Comparison of ENCODE assay signal across 8 cellular contexts in the genomic region with DNA sequence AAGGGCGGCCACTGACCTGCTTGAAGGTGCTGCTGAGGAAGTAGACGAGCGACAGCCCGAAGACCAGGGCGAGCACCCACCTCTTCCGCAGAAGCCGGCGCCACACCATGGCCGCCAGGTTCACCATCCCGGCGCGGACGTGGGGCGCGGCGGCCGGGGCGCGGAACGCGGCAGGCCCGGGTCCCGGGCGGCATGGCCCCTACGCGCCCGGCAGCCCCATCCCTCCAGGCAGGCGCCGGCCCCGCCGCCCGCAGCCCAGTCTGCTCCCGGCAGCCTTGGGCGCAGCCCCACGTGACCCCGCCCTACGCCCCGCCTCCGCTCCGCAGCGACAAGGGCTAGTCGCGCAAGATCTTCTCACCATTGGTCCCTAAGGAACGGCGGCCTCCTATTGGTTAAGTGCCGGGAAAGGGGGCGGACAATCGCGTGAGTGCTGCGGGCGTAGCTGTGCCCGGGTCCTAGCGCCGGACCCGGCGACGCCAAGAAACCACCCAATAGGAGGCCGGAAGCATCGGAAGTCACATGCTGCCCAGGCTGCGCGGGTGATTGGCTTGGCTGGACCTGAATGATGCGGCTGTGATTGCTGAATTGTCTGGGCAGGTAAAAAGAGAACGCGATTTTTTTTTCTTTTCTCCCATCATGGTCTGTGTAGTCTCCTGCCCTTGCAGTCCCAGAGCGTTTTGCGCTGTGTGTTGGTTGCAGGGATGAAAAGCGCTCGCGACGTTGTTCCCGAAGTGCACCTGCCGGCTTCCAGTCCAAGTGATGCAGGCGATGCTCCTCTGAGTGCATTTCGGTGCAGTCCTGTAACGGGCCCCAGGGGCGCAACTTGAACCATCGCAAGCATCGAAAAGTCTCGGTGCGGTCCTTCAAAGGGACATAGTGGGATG. TPM values are rescaled to one million over a fixed set of nuclear protein-coding genes. Genes with fewer than 3 reads are reported as not detected.
A peak's percentile ranks its signal among the peaks of the same experiment; 100 is the strongest.
DNase-seq lines count a peak whose midpoint lies in the region; ATAC-seq and TF ChIP-seq lines count a peak whose summit lies in the region.

A gene with protein sequence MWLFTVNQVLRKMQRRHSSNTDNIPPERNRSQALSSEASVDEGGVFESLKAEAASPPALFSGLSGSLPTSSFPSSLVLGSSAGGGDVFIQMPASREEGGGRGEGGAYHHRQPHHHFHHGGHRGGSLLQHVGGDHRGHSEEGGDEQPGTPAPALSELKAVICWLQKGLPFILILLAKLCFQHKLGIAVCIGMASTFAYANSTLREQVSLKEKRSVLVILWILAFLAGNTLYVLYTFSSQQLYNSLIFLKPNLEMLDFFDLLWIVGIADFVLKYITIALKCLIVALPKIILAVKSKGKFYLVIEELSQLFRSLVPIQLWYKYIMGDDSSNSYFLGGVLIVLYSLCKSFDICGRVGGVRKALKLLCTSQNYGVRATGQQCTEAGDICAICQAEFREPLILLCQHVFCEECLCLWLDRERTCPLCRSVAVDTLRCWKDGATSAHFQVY (plus strand): TSS at position 542 of the 884 bp plus-strand sequence. CDS start 2,183 bp downstream, outside the sequence.
A gene with protein sequence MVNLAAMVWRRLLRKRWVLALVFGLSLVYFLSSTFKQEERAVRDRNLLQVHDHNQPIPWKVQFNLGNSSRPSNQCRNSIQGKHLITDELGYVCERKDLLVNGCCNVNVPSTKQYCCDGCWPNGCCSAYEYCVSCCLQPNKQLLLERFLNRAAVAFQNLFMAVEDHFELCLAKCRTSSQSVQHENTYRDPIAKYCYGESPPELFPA (minus strand): TSS at position 296 of the 884 bp plus-strand sequence. CDS start 169 bp downstream, at position 127.

- TF ChIP-seq CTCF in GM10266 (IDR thresholded peaks at IDR 0.05; ENCODE audit: control insufficient read depth, insufficient read depth, low read depth, missing control alignments) (no peak), osteocyte (IDR thresholded peaks at IDR 0.05) (no peak), thyroid gland (IDR thresholded peaks at IDR 0.05) (peak in 1 of 6 experiments; percentile 12)

- H3K27ac Mint-ChIP-seq in activated naive CD8-positive, alpha-beta T cell: peak within 1 kb of the TSS; percentile 81
- peak within 1 kb of the TSS; percentile 47 for H3K27ac Mint-ChIP-seq in osteocyte (ENCODE audit: unreplicated experiment)

- H3K4me1 ChIP-seq in thyroid gland: peaks cover 24 to 29% of the 10 kb centered on the region in 2 donors

- H3K36me3 Mint-ChIP-seq in activated naive CD8-positive, alpha-beta T cell: peaks cover 2% of the 10 kb centered on the region
- peaks cover 13% of the 10 kb centered on the region for H3K36me3 Mint-ChIP-seq in osteocyte (ENCODE audit: unreplicated experiment)

- intact Hi-C loops in head of caudate nucleus (cut with DNase I): loop anchor here (5.0 kb wide), 1 partner anchor 79 kb away; no protein-coding TSS in a partner anchor
- intact Hi-C loops in thyroid gland (cut with DNase I): no loop called here

- no peaks in the 10 kb centered on the region for H3K27me3 ChIP-seq in thyroid gland

- peak within 1 kb of the TSS; percentile 56 to 82 (median 77) for H3K4me3 ChIP-seq in thyroid gland (replicated peaks in 1 of 3)

- H3K9me3 Mint-ChIP-seq in activated naive CD8-positive, alpha-beta T cell (ENCODE audit: low read depth): no peaks in the 10 kb centered on the region
- no peaks in the 10 kb centered on the region for H3K9me3 Mint-ChIP-seq in osteocyte (ENCODE audit: unreplicated experiment)

- WGBS in thyroid gland, 2 donors: 0% methylated on average over 24 to 44 of the region's 80 CpGs

- H3K27ac ChIP-seq in thyroid gland: peak within 1 kb of the TSS; percentile 70 to 87 (median 79)

- ATAC-seq in HG02588 (IDR thresholded peaks at IDR 0.05; ENCODE audit: unreplicated experiment) (peak; percentile 97), SK-N-SH treated with all-trans-retinoic acid at 6 μM for 48 hours (peak; percentile 99)

- peaks cover 34% of the 10 kb centered on the region for H3K4me1 Mint-ChIP-seq in activated naive CD8-positive, alpha-beta T cell (ENCODE audit: low read depth)
- H3K4me1 Mint-ChIP-seq in osteocyte (ENCODE audit: unreplicated experiment): peaks cover 16% of the 10 kb centered on the region

- H3K9me3 ChIP-seq in thyroid gland: no peaks in the 10 kb centered on the region

- H3K4me3 Mint-ChIP-seq in activated naive CD8-positive, alpha-beta T cell: peak within 1 kb of the TSS; percentile 94
- H3K4me3 Mint-ChIP-seq in osteocyte (ENCODE audit: unreplicated experiment): peak within 1 kb of the TSS; percentile 86

- peak; percentile 96 to 99 for TF ChIP-seq POLR2A in thyroid gland (IDR thresholded peaks at IDR 0.05)

- DNase-seq in GM10266 (ENCODE audit: extremely low spot score): peak; percentile 100
- peak; percentile 97 for DNase-seq in NCI-H1092 (lab: John Stamatoyannopoulos, UW)
- DNase-seq in head of caudate nucleus: peak; percentile 98 to 100 (median 100)
- DNase-seq in osteocyte (ENCODE audit: extremely low spot score, unreplicated experiment): peak; percentile 99
- peak; percentile 99 to 100 for DNase-seq in thyroid gland

- peaks cover 10 to 13% of the 10 kb centered on the region in 2 donors for H3K36me3 ChIP-seq in thyroid gland

- H3K27me3 Mint-ChIP-seq in activated naive CD8-positive, alpha-beta T cell: no peaks in the 10 kb centered on the region
- no peaks in the 10 kb centered on the region for H3K27me3 Mint-ChIP-seq in osteocyte (ENCODE audit: unreplicated experiment)

TF ChIP-seq in SK-N-SH treated with all-trans-retinoic acid at 6 μM for 48 hours, 23 proteins besides CTCF, POLR2A, EP300 and RAD21:
- no peak for TF ChIP-seq ZFP30 (CRISPR knock-in tag; IDR thresholded peaks at IDR 0.05)
- no peak for TF ChIP-seq ARNTL (CRISPR knock-in tag; IDR thresholded peaks at IDR 0.05; ENCODE audit: borderline replicate concordance, low read depth)
- TF ChIP-seq TOX (CRISPR knock-in tag; IDR thresholded peaks at IDR 0.05; ENCODE audit: borderline replicate concordance): no peak
- TF ChIP-seq BACH2 (CRISPR knock-in tag; IDR thresholded peaks at IDR 0.05; ENCODE audit: borderline replicate concordance): no peak
- TF ChIP-seq ESRRG (CRISPR knock-in tag; IDR thresholded peaks at IDR 0.05): no peak
- TF ChIP-seq CSDC2 (CRISPR knock-in tag; IDR thresholded peaks at IDR 0.05): no peak
- no peak for TF ChIP-seq ZNF565 (CRISPR knock-in tag; conservative IDR thresholded peaks at IDR 0.05; ENCODE audit: low read depth)
- TF ChIP-seq, protein P1, sequence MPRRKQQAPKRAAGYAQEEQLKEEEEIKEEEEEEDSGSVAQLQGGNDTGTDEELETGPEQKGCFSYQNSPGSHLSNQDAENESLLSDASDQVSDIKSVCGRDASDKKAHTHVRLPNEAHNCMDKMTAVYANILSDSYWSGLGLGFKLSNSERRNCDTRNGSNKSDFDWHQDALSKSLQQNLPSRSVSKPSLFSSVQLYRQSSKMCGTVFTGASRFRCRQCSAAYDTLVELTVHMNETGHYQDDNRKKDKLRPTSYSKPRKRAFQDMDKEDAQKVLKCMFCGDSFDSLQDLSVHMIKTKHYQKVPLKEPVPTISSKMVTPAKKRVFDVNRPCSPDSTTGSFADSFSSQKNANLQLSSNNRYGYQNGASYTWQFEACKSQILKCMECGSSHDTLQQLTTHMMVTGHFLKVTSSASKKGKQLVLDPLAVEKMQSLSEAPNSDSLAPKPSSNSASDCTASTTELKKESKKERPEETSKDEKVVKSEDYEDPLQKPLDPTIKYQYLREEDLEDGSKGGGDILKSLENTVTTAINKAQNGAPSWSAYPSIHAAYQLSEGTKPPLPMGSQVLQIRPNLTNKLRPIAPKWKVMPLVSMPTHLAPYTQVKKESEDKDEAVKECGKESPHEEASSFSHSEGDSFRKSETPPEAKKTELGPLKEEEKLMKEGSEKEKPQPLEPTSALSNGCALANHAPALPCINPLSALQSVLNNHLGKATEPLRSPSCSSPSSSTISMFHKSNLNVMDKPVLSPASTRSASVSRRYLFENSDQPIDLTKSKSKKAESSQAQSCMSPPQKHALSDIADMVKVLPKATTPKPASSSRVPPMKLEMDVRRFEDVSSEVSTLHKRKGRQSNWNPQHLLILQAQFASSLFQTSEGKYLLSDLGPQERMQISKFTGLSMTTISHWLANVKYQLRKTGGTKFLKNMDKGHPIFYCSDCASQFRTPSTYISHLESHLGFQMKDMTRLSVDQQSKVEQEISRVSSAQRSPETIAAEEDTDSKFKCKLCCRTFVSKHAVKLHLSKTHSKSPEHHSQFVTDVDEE (CRISPR knock-in tag; IDR thresholded peaks at IDR 0.05): no peak
- no peak for TF ChIP-seq SNAI2 (CRISPR knock-in tag; IDR thresholded peaks at IDR 0.05)
- no peak for TF ChIP-seq PPARA (CRISPR knock-in tag; IDR thresholded peaks at IDR 0.05; ENCODE audit: borderline replicate concordance)
- TF ChIP-seq GLIS3 (CRISPR knock-in tag; IDR thresholded peaks at IDR 0.05): no peak
- no peak for TF ChIP-seq ISL1 (CRISPR knock-in tag; IDR thresholded peaks at IDR 0.05)
- no peak for TF ChIP-seq ZC3H10 (CRISPR knock-in tag; IDR thresholded peaks at IDR 0.05)
- no peak for TF ChIP-seq RARB (CRISPR knock-in tag; IDR thresholded peaks at IDR 0.05)
- TF ChIP-seq ZFP3 (CRISPR knock-in tag; IDR thresholded peaks at IDR 0.05): no peak
- TF ChIP-seq, protein P2, sequence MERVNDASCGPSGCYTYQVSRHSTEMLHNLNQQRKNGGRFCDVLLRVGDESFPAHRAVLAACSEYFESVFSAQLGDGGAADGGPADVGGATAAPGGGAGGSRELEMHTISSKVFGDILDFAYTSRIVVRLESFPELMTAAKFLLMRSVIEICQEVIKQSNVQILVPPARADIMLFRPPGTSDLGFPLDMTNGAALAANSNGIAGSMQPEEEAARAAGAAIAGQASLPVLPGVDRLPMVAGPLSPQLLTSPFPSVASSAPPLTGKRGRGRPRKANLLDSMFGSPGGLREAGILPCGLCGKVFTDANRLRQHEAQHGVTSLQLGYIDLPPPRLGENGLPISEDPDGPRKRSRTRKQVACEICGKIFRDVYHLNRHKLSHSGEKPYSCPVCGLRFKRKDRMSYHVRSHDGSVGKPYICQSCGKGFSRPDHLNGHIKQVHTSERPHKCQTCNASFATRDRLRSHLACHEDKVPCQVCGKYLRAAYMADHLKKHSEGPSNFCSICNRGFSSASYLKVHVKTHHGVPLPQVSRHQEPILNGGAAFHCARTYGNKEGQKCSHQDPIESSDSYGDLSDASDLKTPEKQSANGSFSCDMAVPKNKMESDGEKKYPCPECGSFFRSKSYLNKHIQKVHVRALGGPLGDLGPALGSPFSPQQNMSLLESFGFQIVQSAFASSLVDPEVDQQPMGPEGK (CRISPR knock-in tag; IDR thresholded peaks at IDR 0.05; ENCODE audit: borderline replicate concordance): no peak
- TF ChIP-seq ZNF8 (CRISPR knock-in tag; IDR thresholded peaks at IDR 0.05): no peak
- no peak for TF ChIP-seq ZNF70 (CRISPR knock-in tag; IDR thresholded peaks at IDR 0.05)
TF ChIP-seq in SK-N-SH treated with all-trans-retinoic acid at 6 μM for 48 hours: peak in this region for 0.

RNA-seq across cellular contexts. Expression of the first gene that starts in this region (rescaled TPM):
- total RNA-seq in osteocyte (8.2 and 9.6 TPM in 2 replicates), thyroid gland (1 to 10 TPM; 2.3 to 5.0 (median 4.5) TPM)

RNA-seq across cellular contexts. Expression of the second gene that starts in this region (rescaled TPM):
- 36.9 and 37.7 TPM in 2 replicates for total RNA-seq in osteocyte
- 100 to 1,000 TPM in 2 of 4 donors, 10 to 100 TPM in 2; 88.0 to 163 (median 124) TPM for total RNA-seq in thyroid gland

Comparison
In these comparisons a context has a peak if more than half of its experiments do, and no peak if none do; other contexts are left out.
1. Peak in every context shown above with its lines: DNase-seq, ATAC-seq, H3K4me3 ChIP-seq and H3K27ac ChIP-seq.